Comparison of ENCODE assay signal across 22 cellular contexts in the genomic region with DNA sequence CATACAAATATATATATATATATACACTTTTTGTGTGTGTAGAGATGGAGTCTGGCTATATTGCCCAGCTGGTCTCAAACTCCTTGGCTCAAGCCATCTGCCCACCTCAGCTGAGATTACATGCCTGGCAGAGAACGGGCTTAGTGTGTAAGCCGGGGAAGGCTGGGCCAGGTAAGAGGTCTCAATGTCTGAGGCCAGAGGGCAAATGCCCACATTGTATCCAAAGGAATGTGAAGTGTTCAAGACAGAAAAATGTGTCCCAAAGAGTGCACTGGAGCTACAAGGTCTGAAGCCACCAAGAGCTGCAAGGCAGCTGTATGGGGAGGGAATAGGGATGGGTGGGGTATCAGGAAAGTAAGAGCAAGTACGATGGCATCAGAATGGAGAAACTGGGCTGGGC. TPM values are rescaled to one million over a fixed set of nuclear protein-coding genes. Genes with fewer than 3 reads are reported as not detected.
DNase-seq lines count a peak whose midpoint lies in the region; ATAC-seq and TF ChIP-seq lines count a peak whose summit lies in the region.
"Had no signal": no experiment of that assay in that cellular context is flagged by ENCODE, and none has a peak within 500 bp of the region (broad histone marks: within the 10 kb centered on the region; RNA-seq: fewer than 3 reads in every experiment).

No MANE protein-coding gene starts in this region.

- H3K9ac ChIP-seq in MM.1S (ENCODE audit: low read length): no peak overlapping the region
- H3K9ac ChIP-seq: BLaER1 had no signal

- TF ChIP-seq POLR2A in tibial nerve (IDR thresholded peaks at IDR 0.05): no peak

- no peaks in the 10 kb centered on the region for H4K20me1 ChIP-seq in OCI-LY7 (ENCODE audit: insufficient read depth, low read length)
- no peaks in the 10 kb centered on the region for H4K20me1 ChIP-seq in MM.1S (ENCODE audit: insufficient read depth, low read length)
- H4K20me1 ChIP-seq: BLaER1 had no signal

- H2AFZ ChIP-seq in OCI-LY7 (ENCODE audit: low read length): no peak overlapping the region
- no peak overlapping the region for H2AFZ ChIP-seq in MM.1S (ENCODE audit: low read length)

- H3K36me3 ChIP-seq in OCI-LY7 (ENCODE audit: insufficient read depth, low read length) (peaks cover 27% of the 10 kb centered on the region; the same call in 1 of the 2 replicates), MM.1S (replicated peaks; ENCODE audit: insufficient read depth, low read length) (no peaks in the 10 kb centered on the region), tibial nerve (peaks cover 0 to 17% (median 0%) of the 10 kb centered on the region in 3 donors)

- intact Hi-C loops in activated CD4-positive, alpha-beta memory T cell treated with anti-CD3 and anti-CD28 coated beads for 36 hours (cut with micrococcal nuclease): no loop called here
- intact Hi-C loops in OCI-LY7 (cut with micrococcal nuclease; ENCODE audit: unreplicated experiment): no loop called here

- H3K9me2 ChIP-seq in OCI-LY7 (ENCODE audit: insufficient read depth, low read length) (no peaks in the 10 kb centered on the region), MM.1S (replicated peaks; ENCODE audit: insufficient read depth, low read length) (no peaks in the 10 kb centered on the region)

- H3K4me2 ChIP-seq in OCI-LY7 (ENCODE audit: low read length): no peak overlapping the region
- H3K4me2 ChIP-seq in MM.1S (ENCODE audit: low read depth, low read length): no peak overlapping the region
- H3K4me2 ChIP-seq: A549 had no signal

- POLR2A ChIA-PET in activated CD4-positive, alpha-beta memory T cell treated with anti-CD3 and anti-CD28 coated beads for 36 hours (lab: Charles Lee): interaction anchor here (0.6 kb wide), 1 partner anchor 46 kb away, joined by 6 read pairs; no protein-coding TSS in a partner anchor
- POLR2A ChIA-PET in activated CD4-positive, alpha-beta memory T cell treated with anti-CD3 and anti-CD28 coated beads, Interleukin-2, amount 10 ng/mL, durations not matched to agents 7 days and 5 days (lab: Charles Lee): interaction anchor here (1.7 kb wide), 2 partner anchors 10 to 11 kb away, joined by 5 to 7 read pairs; no protein-coding TSS in a partner anchor
- POLR2A ChIA-PET in OCI-LY7 (lab: Charles Lee): interaction anchor here (0.8 to 1.1 kb wide), 3 partner anchors 24 to 63 kb away, joined by 3 to 5 read pairs (median 3); partner anchors contain the start of gene TBC1D10B
- POLR2A ChIA-PET in naive thymus-derived CD8-positive, alpha-beta T cell (lab: Charles Lee): interaction anchor here (0.9 to 1.5 kb wide), 2 partner anchors 9 to 11 kb away, joined by 3 read pairs; no protein-coding TSS in a partner anchor

- H3K4me1 ChIP-seq in OCI-LY7 (ENCODE audit: insufficient read depth, low read length, poor library complexity, severe bottlenecking) (peaks cover 76% of the 10 kb centered on the region), MM.1S (ENCODE audit: low read length) (peaks cover 21% of the 10 kb centered on the region), tibial nerve (peaks cover 0 to 1% (median 0%) of the 10 kb centered on the region in 4 donors)

- TF ChIP-seq EP300 in tibial nerve (IDR thresholded peaks at IDR 0.05): no peak

- H3F3A ChIP-seq in MM.1S (ENCODE audit: insufficient read depth, low read length): peaks cover 8% of the 10 kb centered on the region; the same call in 1 of the 2 replicates

- no TSS peak for BruUV-seq in OCI-LY7 (replicated peaks; lab: Mats Ljungman, UMichigan)

- peak overlapping the region; percentile 18 for H3K27ac ChIP-seq in OCI-LY7 (ENCODE audit: low read depth, low read length, poor library complexity, severe bottlenecking)
- H3K27ac ChIP-seq in MM.1S (ENCODE audit: low read length): no peak overlapping the region
- H3K27ac ChIP-seq in tibial nerve: no peak overlapping the region
- H3K27ac ChIP-seq: 22Rv1, A549, BLaER1 had no signal

- 92 to 95% methylated on average over 3 of the region's 3 CpGs for WGBS in tibial nerve, 2 donors

- no peaks in the 10 kb centered on the region for H3K27me3 Mint-ChIP-seq in activated CD4-positive, alpha-beta memory T cell treated with anti-CD3 and anti-CD28 coated beads for 36 hours
- no peaks in the 10 kb centered on the region for H3K27me3 Mint-ChIP-seq in activated CD4-positive, alpha-beta memory T cell treated with anti-CD3 and anti-CD28 coated beads, Interleukin-2, amount 10 ng/mL, durations not matched to agents 7 days and 5 days
- H3K27me3 Mint-ChIP-seq in naive thymus-derived CD8-positive, alpha-beta T cell: no peaks in the 10 kb centered on the region
- H3K27me3 Mint-ChIP-seq in type B pancreatic cell: no peaks in the 10 kb centered on the region

- no peak overlapping the region for H3K27ac Mint-ChIP-seq in activated CD4-positive, alpha-beta memory T cell treated with anti-CD3 and anti-CD28 coated beads for 36 hours
- no peak overlapping the region for H3K27ac Mint-ChIP-seq in activated CD4-positive, alpha-beta memory T cell treated with anti-CD3 and anti-CD28 coated beads, Interleukin-2, amount 10 ng/mL, durations not matched to agents 7 days and 5 days
- peak overlapping the region in 7 of 10 donors; percentile 5 to 51 (median 40) for H3K27ac Mint-ChIP-seq in naive thymus-derived CD8-positive, alpha-beta T cell
- no peak overlapping the region for H3K27ac Mint-ChIP-seq in type B pancreatic cell
- H3K27ac Mint-ChIP-seq: CD14-positive monocyte; CD8-positive, alpha-beta T cell; HFFc6 had no signal

- CTCF ChIA-PET in activated CD4-positive, alpha-beta memory T cell treated with anti-CD3 and anti-CD28 coated beads for 36 hours (lab: Charles Lee): no interaction called here
- CTCF ChIA-PET in activated CD4-positive, alpha-beta memory T cell treated with anti-CD3 and anti-CD28 coated beads, Interleukin-2, amount 10 ng/mL, durations not matched to agents 7 days and 5 days (lab: Charles Lee): interaction anchor here (0.6 kb wide), 1 partner anchor 103 kb away, joined by 3 read pairs; no protein-coding TSS in a partner anchor
- CTCF ChIA-PET in OCI-LY7 (lab: Charles Lee; ENCODE audit: unreplicated experiment): no interaction called here

- no peak overlapping the region for H3K4me3 Mint-ChIP-seq in activated CD4-positive, alpha-beta memory T cell treated with anti-CD3 and anti-CD28 coated beads for 36 hours
- no peak overlapping the region for H3K4me3 Mint-ChIP-seq in activated CD4-positive, alpha-beta memory T cell treated with anti-CD3 and anti-CD28 coated beads, Interleukin-2, amount 10 ng/mL, durations not matched to agents 7 days and 5 days
- no peak overlapping the region for H3K4me3 Mint-ChIP-seq in naive thymus-derived CD8-positive, alpha-beta T cell
- no peak overlapping the region for H3K4me3 Mint-ChIP-seq in type B pancreatic cell
- H3K4me3 Mint-ChIP-seq: CD14-positive monocyte; CD8-positive, alpha-beta T cell; HFFc6 had no signal

- H3K4me3 ChIP-seq in OCI-LY7 (ENCODE audit: low read depth, low read length, poor library complexity, severe bottlenecking) (no peak overlapping the region), MM.1S (ENCODE audit: low read length) (no peak overlapping the region), tibial nerve (no peak overlapping the region)
- H3K4me3 ChIP-seq: A549, BLaER1 had no signal

- ATAC-seq in naive thymus-derived CD8-positive, alpha-beta T cell: no peak
- ATAC-seq: A549; CD8-positive, alpha-beta T cell; HCT116; HepG2 had no signal

- H3K9me3 ChIP-seq in OCI-LY7 (ENCODE audit: low read length) (no peaks in the 10 kb centered on the region), MM.1S (replicated peaks; ENCODE audit: insufficient read depth, low read length) (no peaks in the 10 kb centered on the region), tibial nerve (no peaks in the 10 kb centered on the region)
- H3K9me3 ChIP-seq: A549, BLaER1 had no signal

- H3K27me3 ChIP-seq in MM.1S (replicated peaks; ENCODE audit: insufficient read depth, low read length): no peaks in the 10 kb centered on the region
- H3K27me3 ChIP-seq in tibial nerve: no peaks in the 10 kb centered on the region
- H3K27me3 ChIP-seq: BLaER1 had no signal

- peak; percentile 3 for DNase-seq in activated CD4-positive, alpha-beta memory T cell treated with anti-CD3 and anti-CD28 coated beads for 36 hours
- DNase-seq in activated CD4-positive, alpha-beta memory T cell treated with anti-CD3 and anti-CD28 coated beads, Interleukin-2, amount 10 ng/mL, durations not matched to agents 7 days and 5 days: no peak
- DNase-seq in OCI-LY7 (ENCODE audit: low spot score) (no peak), type B pancreatic cell (ENCODE audit: extremely low spot score, unreplicated experiment) (peak; percentile 10), MM.1S (no peak), NCI-H446 treated with DMSO at 0.1 percent for 48 hours (lab: John Stamatoyannopoulos, UW) (no peak), tibial nerve (ENCODE audit: low spot score in 2 of 2) (no peak)
- DNase-seq in naive thymus-derived CD8-positive, alpha-beta T cell: no peak
- DNase-seq: AML-193; Calu3; CD8-positive, alpha-beta T cell; DMS79 treated with DMSO at 0.1 percent for 48 hours; GF-D8; GOT3; H7; HFFc6 had no signal

- peaks cover 17% of the 10 kb centered on the region for H3K36me3 Mint-ChIP-seq in activated CD4-positive, alpha-beta memory T cell treated with anti-CD3 and anti-CD28 coated beads for 36 hours
- peaks cover 22% of the 10 kb centered on the region for H3K36me3 Mint-ChIP-seq in activated CD4-positive, alpha-beta memory T cell treated with anti-CD3 and anti-CD28 coated beads, Interleukin-2, amount 10 ng/mL, durations not matched to agents 7 days and 5 days (ENCODE audit: low read depth)
- peaks cover 0 to 22% (median 0%) of the 10 kb centered on the region in 3 donors for H3K36me3 Mint-ChIP-seq in naive thymus-derived CD8-positive, alpha-beta T cell
- H3K36me3 Mint-ChIP-seq in type B pancreatic cell: peaks cover 7% of the 10 kb centered on the region

- no peaks in the 10 kb centered on the region for H3K9me3 Mint-ChIP-seq in activated CD4-positive, alpha-beta memory T cell treated with anti-CD3 and anti-CD28 coated beads for 36 hours
- no peaks in the 10 kb centered on the region for H3K9me3 Mint-ChIP-seq in activated CD4-positive, alpha-beta memory T cell treated with anti-CD3 and anti-CD28 coated beads, Interleukin-2, amount 10 ng/mL, durations not matched to agents 7 days and 5 days
- H3K9me3 Mint-ChIP-seq in naive thymus-derived CD8-positive, alpha-beta T cell: no peaks in the 10 kb centered on the region
- no peaks in the 10 kb centered on the region for H3K9me3 Mint-ChIP-seq in type B pancreatic cell
- H3K9me3 Mint-ChIP-seq: CD14-positive monocyte; CD8-positive, alpha-beta T cell; HFFc6 had no signal

- TF ChIP-seq CTCF in OCI-LY7 (conservative IDR thresholded peaks at IDR 0.05; ENCODE audit: low read length): no peak
- no peak for TF ChIP-seq CTCF in type B pancreatic cell (conservative IDR thresholded peaks at IDR 0.05)
- TF ChIP-seq CTCF in MM.1S (IDR thresholded peaks at IDR 0.05; ENCODE audit: low read length): no peak
- TF ChIP-seq CTCF in tibial nerve (IDR thresholded peaks at IDR 0.05): no peak

- H3K79me2 ChIP-seq in OCI-LY7 (ENCODE audit: insufficient read depth, low read depth, low read length) (peaks cover 30% of the 10 kb centered on the region), MM.1S (ENCODE audit: low read length) (0 out of 2 replicates have a peak, but pooled peaks cover 6% of the 10 kb centered on the region)

- peaks cover 17% of the 10 kb centered on the region for H3K4me1 Mint-ChIP-seq in activated CD4-positive, alpha-beta memory T cell treated with anti-CD3 and anti-CD28 coated beads for 36 hours (ENCODE audit: low read depth)
- H3K4me1 Mint-ChIP-seq in activated CD4-positive, alpha-beta memory T cell treated with anti-CD3 and anti-CD28 coated beads, Interleukin-2, amount 10 ng/mL, durations not matched to agents 7 days and 5 days: peaks cover 18% of the 10 kb centered on the region
- H3K4me1 Mint-ChIP-seq in naive thymus-derived CD8-positive, alpha-beta T cell: peaks cover 0 to 23% (median 6%) of the 10 kb centered on the region in 4 donors
- no peaks in the 10 kb centered on the region for H3K4me1 Mint-ChIP-seq in type B pancreatic cell (ENCODE audit: unreplicated experiment)

RNA-seq across cellular contexts. Expression of gene CD2BP2, which starts 8.8 kb away (rescaled TPM):
- total RNA-seq in activated CD4-positive, alpha-beta memory T cell treated with anti-CD3 and anti-CD28 coated beads for 36 hours: 10 to 100 TPM; 60.7 to 61.4 TPM
- 10 to 100 TPM; 75.6 to 75.9 TPM for total RNA-seq in activated CD4-positive, alpha-beta memory T cell treated with anti-CD3 and anti-CD28 coated beads, Interleukin-2, amount 10 ng/mL, durations not matched to agents 7 days and 5 days
- 69.2 and 94.7 TPM in 2 replicates for total RNA-seq in OCI-LY7 (2014; rRNA removed; shearing (Covaris generic))
- total RNA-seq in OCI-LY7 (2022) (87.8 and 111 TPM in 2 replicates), type B pancreatic cell (ENCODE audit: low replicate concordance) (64.6 and 68.9 TPM in 2 replicates), tibial nerve (10 to 100 TPM; 31.8 to 42.7 (median 36.1) TPM)
- total RNA-seq in naive thymus-derived CD8-positive, alpha-beta T cell: 10 to 100 TPM; 62.9 to 66.8 TPM
- 10 to 100 TPM; 20.6 to 21.9 (median 21.7) TPM for polyA plus RNA-seq in naive thymus-derived CD8-positive, alpha-beta T cell

RNA-seq across cellular contexts. Expression of gene TBC1D10B, which starts 24.0 kb away (rescaled TPM):
- total RNA-seq in activated CD4-positive, alpha-beta memory T cell treated with anti-CD3 and anti-CD28 coated beads for 36 hours: 10 to 100 TPM; 54.7 to 54.8 TPM
- total RNA-seq in activated CD4-positive, alpha-beta memory T cell treated with anti-CD3 and anti-CD28 coated beads, Interleukin-2, amount 10 ng/mL, durations not matched to agents 7 days and 5 days: 10 to 100 TPM; 69.2 TPM
- 38.6 and 44.9 TPM in 2 replicates for total RNA-seq in OCI-LY7 (2014; rRNA removed; shearing (Covaris generic))
- total RNA-seq in OCI-LY7 (2022): 74.8 and 78.6 TPM in 2 replicates
- total RNA-seq in naive thymus-derived CD8-positive, alpha-beta T cell: 10 to 100 TPM; 32.9 to 36.9 TPM
- 10 to 100 TPM in 1 of 3 donors, 1 to 10 TPM in 2; 6.6 to 10.5 (median 7.3) TPM for polyA plus RNA-seq in naive thymus-derived CD8-positive, alpha-beta T cell
- 46.8 and 50.0 TPM in 2 replicates for total RNA-seq in type B pancreatic cell (ENCODE audit: low replicate concordance)
- total RNA-seq in tibial nerve: 10 to 100 TPM; 25.6 to 52.2 (median 31.1) TPM

RNA-seq across cellular contexts. Expression of gene MYL11, which starts 28.3 kb away (rescaled TPM):
- total RNA-seq in activated CD4-positive, alpha-beta memory T cell treated with anti-CD3 and anti-CD28 coated beads for 36 hours: 1 to 10 TPM in 1 of 2 experiments, under 1 TPM in 1; 0.83 to 1.6 TPM
- 1 to 10 TPM in 1 of 2 experiments, not detected in 1; 1.2 TPM for total RNA-seq in activated CD4-positive, alpha-beta memory T cell treated with anti-CD3 and anti-CD28 coated beads, Interleukin-2, amount 10 ng/mL, durations not matched to agents 7 days and 5 days
- total RNA-seq in OCI-LY7 (2014; rRNA removed; shearing (Covaris generic)): 3.2 and 3.3 TPM in 2 replicates
- 1.7 and 3.9 TPM in 2 replicates for total RNA-seq in OCI-LY7 (2022)
- 1 to 10 TPM in 1 of 2 experiments, not detected in 1; 1.9 TPM for total RNA-seq in naive thymus-derived CD8-positive, alpha-beta T cell
- 1 to 10 TPM in 2 of 3 donors, not detected in 1; 1.1 to 4.2 TPM for polyA plus RNA-seq in naive thymus-derived CD8-positive, alpha-beta T cell
- total RNA-seq in type B pancreatic cell (ENCODE audit: low replicate concordance): 10.4 and 21.7 TPM in 2 replicates
- total RNA-seq in tibial nerve: not detected
- total RNA-seq: Calu3, H7, HepG2 had no signal
- polyA plus RNA-seq: HepG2 had no signal

RNA-seq across cellular contexts. Expression of gene SEPTIN1, which starts 36.1 kb away (rescaled TPM):
- total RNA-seq in activated CD4-positive, alpha-beta memory T cell treated with anti-CD3 and anti-CD28 coated beads for 36 hours: 100 to 1,000 TPM; 199 to 202 TPM
- 100 to 1,000 TPM; 343 to 354 TPM for total RNA-seq in activated CD4-positive, alpha-beta memory T cell treated with anti-CD3 and anti-CD28 coated beads, Interleukin-2, amount 10 ng/mL, durations not matched to agents 7 days and 5 days
- 126 and 133 TPM in 2 replicates for total RNA-seq in OCI-LY7 (2014; rRNA removed; shearing (Covaris generic))
- total RNA-seq in OCI-LY7 (2022) (171 and 181 TPM in 2 replicates), type B pancreatic cell (ENCODE audit: low replicate concordance) (1.4 and 2.3 TPM in 2 replicates), tibial nerve (1 to 10 TPM in 3 of 4 donors, not detected in 1; 1.4 to 4.8 (median 3.6) TPM)
- total RNA-seq in naive thymus-derived CD8-positive, alpha-beta T cell: 100 to 1,000 TPM; 216 to 222 TPM
- 100 to 1,000 TPM; 178 to 249 (median 242) TPM for polyA plus RNA-seq in naive thymus-derived CD8-positive, alpha-beta T cell

RNA-seq across cellular contexts. Expression of gene ZNF48, which starts 48.9 kb away (rescaled TPM):
- total RNA-seq in activated CD4-positive, alpha-beta memory T cell treated with anti-CD3 and anti-CD28 coated beads for 36 hours: 10 to 100 TPM; 13.1 to 13.6 TPM
- 10 to 100 TPM; 14.2 to 14.5 TPM for total RNA-seq in activated CD4-positive, alpha-beta memory T cell treated with anti-CD3 and anti-CD28 coated beads, Interleukin-2, amount 10 ng/mL, durations not matched to agents 7 days and 5 days
- total RNA-seq in OCI-LY7 (2014; rRNA removed; shearing (Covaris generic)): 15.7 and 18.8 TPM in 2 replicates
- 16.4 and 17.3 TPM in 2 replicates for total RNA-seq in OCI-LY7 (2022)
- 10 to 100 TPM; 12.7 to 14.3 TPM for total RNA-seq in naive thymus-derived CD8-positive, alpha-beta T cell
- polyA plus RNA-seq in naive thymus-derived CD8-positive, alpha-beta T cell: 10 to 100 TPM in 1 of 3 donors, 1 to 10 TPM in 2; 6.1 to 11.7 (median 7.5) TPM
- 14.5 and 21.1 TPM in 2 replicates for total RNA-seq in type B pancreatic cell (ENCODE audit: low replicate concordance)
- 1 to 10 TPM; 5.5 to 7.5 (median 7.3) TPM for total RNA-seq in tibial nerve

Comparison
In these comparisons a context has a peak if more than half of its experiments do, and no peak if none do; other contexts are left out.
1. DNase-seq: peak in activated CD4-positive, alpha-beta memory T cell treated with anti-CD3 and anti-CD28 coated beads for 36 hours (single experiment) and type B pancreatic cell (single experiment); none in activated CD4-positive, alpha-beta memory T cell treated with anti-CD3 and anti-CD28 coated beads, Interleukin-2, amount 10 ng/mL, durations not matched to agents 7 days and 5 days (single experiment), OCI-LY7 (single experiment), naive thymus-derived CD8-positive, alpha-beta T cell (0 of 10), MM.1S (single experiment), NCI-H446 treated with DMSO at 0.1 percent for 48 hours (single experiment) and tibial nerve (0 of 2).
2. H3K27ac Mint-ChIP-seq: peak in naive thymus-derived CD8-positive, alpha-beta T cell (7 of 10); none in activated CD4-positive, alpha-beta memory T cell treated with anti-CD3 and anti-CD28 coated beads for 36 hours (single experiment), activated CD4-positive, alpha-beta memory T cell treated with anti-CD3 and anti-CD28 coated beads, Interleukin-2, amount 10 ng/mL, durations not matched to agents 7 days and 5 days (single experiment) and type B pancreatic cell (single experiment).